8 cellular contexts compared by ENCODE assay signal in the genomic region with DNA sequence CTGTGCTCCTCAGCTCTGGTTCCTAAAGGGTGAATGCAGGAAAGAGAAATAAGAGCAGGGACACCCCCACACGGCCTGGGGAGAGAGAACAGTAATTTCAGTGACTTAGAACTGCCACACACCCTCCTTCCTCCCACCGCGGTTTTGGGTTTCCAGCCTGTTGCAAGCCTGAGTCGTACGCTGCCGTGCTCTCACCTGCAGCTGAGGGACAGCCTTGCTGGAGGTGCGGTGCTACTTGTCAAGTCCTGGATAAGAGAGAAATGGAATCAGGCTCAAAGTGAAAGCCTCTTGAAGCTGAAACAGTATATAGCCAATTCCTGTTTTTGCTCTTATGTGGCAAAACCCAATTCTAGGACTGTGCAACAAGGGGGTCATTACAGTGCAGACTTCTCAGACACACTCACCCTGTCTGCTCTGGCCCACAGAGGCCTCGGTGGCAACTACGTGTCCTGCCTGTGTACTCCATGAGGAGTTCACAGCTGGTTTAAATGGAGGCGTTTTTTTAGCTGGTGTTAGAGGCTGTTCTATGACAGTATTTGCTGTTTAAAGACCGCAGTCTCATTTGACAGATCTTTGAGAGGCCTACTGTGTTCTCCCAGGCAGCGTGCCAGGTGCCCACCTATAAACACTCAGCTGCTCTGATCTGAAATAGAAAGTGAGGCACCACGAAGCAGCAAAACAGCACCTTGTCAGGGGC. TPM values are rescaled to one million over a fixed set of nuclear protein-coding genes. Genes with fewer than 3 reads are reported as not detected.
DNase-seq lines count a peak whose midpoint lies in the region; ATAC-seq and TF ChIP-seq lines count a peak whose summit lies in the region.

No MANE protein-coding gene starts in this region.

- peak; percentile 79 for ATAC-seq in HG02852 (IDR thresholded peaks at IDR 0.05; ENCODE audit: unreplicated experiment)
- ATAC-seq in activated naive CD8-positive, alpha-beta T cell treated with anti-CD3 and anti-CD28 coated beads, Interleukin-2, amount 10 ng/mL, durations not matched to agents 7 days and 5 days (ENCODE audit: low read depth), result peak; percentile 89

- H3K27ac Mint-ChIP-seq in activated naive CD8-positive, alpha-beta T cell treated with anti-CD3 and anti-CD28 coated beads, Interleukin-2, amount 10 ng/mL, durations not matched to agents 7 days and 5 days, result peak overlapping the region; percentile 71

- H3K27me3 Mint-ChIP-seq in activated naive CD8-positive, alpha-beta T cell treated with anti-CD3 and anti-CD28 coated beads, Interleukin-2, amount 10 ng/mL, durations not matched to agents 7 days and 5 days, result no peaks in the 10 kb centered on the region

- peaks cover 68% of the 10 kb centered on the region for H3K4me1 Mint-ChIP-seq in activated naive CD8-positive, alpha-beta T cell treated with anti-CD3 and anti-CD28 coated beads, Interleukin-2, amount 10 ng/mL, durations not matched to agents 7 days and 5 days

- no peaks in the 10 kb centered on the region for H3K9me3 Mint-ChIP-seq in activated naive CD8-positive, alpha-beta T cell treated with anti-CD3 and anti-CD28 coated beads, Interleukin-2, amount 10 ng/mL, durations not matched to agents 7 days and 5 days

- DNase-seq in GM13977 (ENCODE audit: low spot score) (peak; percentile 33), SW480 (ENCODE audit: low spot score) (peak; percentile 24), midbrain (lab: John Stamatoyannopoulos, UW) (peak; percentile 17), RPMI8226 (no peak), NCI-H2029 (lab: John Stamatoyannopoulos, UW) (no peak)
- peak; percentile 77 for DNase-seq in activated naive CD8-positive, alpha-beta T cell treated with anti-CD3 and anti-CD28 coated beads, Interleukin-2, amount 10 ng/mL, durations not matched to agents 7 days and 5 days
- peak; percentile 72 to 74 for DNase-seq in stimulated activated CD8-positive, alpha-beta memory T cell treated with anti-CD3 and anti-CD28 coated beads, Interleukin-7, amount 100 ng/mL, for 4 hours (ENCODE audit: low read depth in 2 of 2)

- H3K4me3 Mint-ChIP-seq in activated naive CD8-positive, alpha-beta T cell treated with anti-CD3 and anti-CD28 coated beads, Interleukin-2, amount 10 ng/mL, durations not matched to agents 7 days and 5 days, result peak overlapping the region; percentile 69

- in situ Hi-C loops in GM13977 (cut with MboI; ENCODE audit: low pct_unique_long_range_greater_than_20kb, low sequenced_read_pairs, unreplicated experiment), result no loop called here

- POLR2A ChIA-PET in activated naive CD8-positive, alpha-beta T cell treated with anti-CD3 and anti-CD28 coated beads, Interleukin-2, amount 10 ng/mL, durations not matched to agents 7 days and 5 days (lab: Charles Lee), result interaction anchor here (1.0 to 3.7 kb wide), 10 partner anchors 11 to 70 kb away, joined by 3 to 50 read pairs (median 6); no protein-coding TSS in a partner anchor

- H3K36me3 Mint-ChIP-seq in activated naive CD8-positive, alpha-beta T cell treated with anti-CD3 and anti-CD28 coated beads, Interleukin-2, amount 10 ng/mL, durations not matched to agents 7 days and 5 days, result peaks cover 32% of the 10 kb centered on the region

- no peak for TF ChIP-seq CTCF in GM13977 (IDR thresholded peaks at IDR 0.05; ENCODE audit: extremely low read depth, insufficient read depth, missing control alignments)

RNA-seq across cellular contexts. Expression of a gene that starts 42.9 kb away (rescaled TPM):
- total RNA-seq in activated naive CD8-positive, alpha-beta T cell treated with anti-CD3 and anti-CD28 coated beads, Interleukin-2, amount 10 ng/mL, durations not matched to agents 7 days and 5 days, result 100 to 1,000 TPM; 123 to 125 TPM

RNA-seq across cellular contexts. Expression of a gene that starts 57.7 kb away (rescaled TPM):
- total RNA-seq in activated naive CD8-positive, alpha-beta T cell treated with anti-CD3 and anti-CD28 coated beads, Interleukin-2, amount 10 ng/mL, durations not matched to agents 7 days and 5 days, result under 1 TPM in 1 of 2 experiments, not detected in 1; 0.11 TPM

Comparison
In these comparisons a context has a peak if more than half of its experiments do, and no peak if none do; other contexts are left out.
1. DNase-seq: peak in GM13977 (single experiment), SW480 (single experiment), activated naive CD8-positive, alpha-beta T cell treated with anti-CD3 and anti-CD28 coated beads, Interleukin-2, amount 10 ng/mL, durations not matched to agents 7 days and 5 days (single experiment), midbrain (single experiment) and stimulated activated CD8-positive, alpha-beta memory T cell treated with anti-CD3 and anti-CD28 coated beads, Interleukin-7, amount 100 ng/mL, for 4 hours (2 of 2); none in RPMI8226 (single experiment) and NCI-H2029 (single experiment).